21 cellular contexts compared by ENCODE assay signal in the genomic region with DNA sequence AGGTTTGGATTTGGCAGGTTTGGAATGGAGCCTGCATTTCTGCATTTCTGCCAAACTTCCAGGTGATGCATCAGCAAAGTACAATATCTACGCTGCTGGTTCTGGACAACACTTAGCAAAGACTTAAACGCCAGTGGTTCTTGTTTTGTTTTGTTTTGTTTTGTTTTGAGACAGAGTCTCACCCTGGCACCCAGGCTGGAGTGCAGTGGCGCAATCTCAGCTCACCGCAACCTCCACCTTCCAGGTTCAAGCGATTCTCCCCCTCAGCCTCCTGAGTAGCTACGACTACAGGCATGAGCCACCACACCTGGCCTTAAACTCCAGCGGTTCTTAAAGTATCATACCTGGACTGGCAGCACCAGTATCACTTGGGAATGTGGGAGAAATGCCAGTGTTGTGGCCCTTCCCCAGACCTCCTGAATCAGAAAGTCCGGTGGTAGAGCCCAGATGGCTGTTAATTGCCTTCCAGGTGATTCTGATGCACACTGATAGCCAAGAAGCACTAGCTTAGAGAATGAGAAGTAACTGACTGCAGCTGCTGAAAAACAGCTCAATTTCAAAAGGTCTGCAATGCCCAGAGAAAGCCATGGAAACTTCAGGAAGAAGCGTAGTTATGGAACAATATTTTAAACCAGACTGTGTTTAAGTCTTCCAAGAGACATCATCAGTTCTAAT.
"Had no signal": no experiment of that assay in that cellular context is flagged by ENCODE, and none has a peak within 500 bp of the region (broad histone marks: within the 10 kb centered on the region; RNA-seq: fewer than 3 reads in every experiment).

No MANE protein-coding gene starts in this region.

- H3K4me1 Mint-ChIP-seq: activated CD4-positive, alpha-beta memory T cell treated with anti-CD3 and anti-CD28 coated beads, Interleukin-2, amount 10 ng/mL, durations not matched to agents 7 days and 5 days had no signal

- H3K27me3 Mint-ChIP-seq: activated CD4-positive, alpha-beta memory T cell treated with anti-CD3 and anti-CD28 coated beads, Interleukin-2, amount 10 ng/mL, durations not matched to agents 7 days and 5 days; activated T-cell treated with anti-CD3 and anti-CD28 coated beads, Interleukin-2, amount 50 U/mL, for 24 hours; brain; naive B cell; progenitor cell of endocrine pancreas had no signal

- H3K9me3 ChIP-seq: esophagus squamous epithelium, thoracic aorta had no signal

- H3K27ac Mint-ChIP-seq: activated CD4-positive, alpha-beta memory T cell treated with anti-CD3 and anti-CD28 coated beads, Interleukin-2, amount 10 ng/mL, durations not matched to agents 7 days and 5 days; activated T-cell treated with anti-CD3 and anti-CD28 coated beads, Interleukin-2, amount 50 U/mL, for 24 hours; progenitor cell of endocrine pancreas had no signal

- H3K4me3 Mint-ChIP-seq: activated CD4-positive, alpha-beta memory T cell treated with anti-CD3 and anti-CD28 coated beads, Interleukin-2, amount 10 ng/mL, durations not matched to agents 7 days and 5 days; activated T-cell treated with anti-CD3 and anti-CD28 coated beads, Interleukin-2, amount 50 U/mL, for 24 hours; brain had no signal

- H3K4me1 ChIP-seq: left lung, right atrium auricular region had no signal

- ATAC-seq: left lung had no signal

- DNase-seq: activated CD4-positive, alpha-beta memory T cell treated with anti-CD3 and anti-CD28 coated beads, Interleukin-2, amount 10 ng/mL, durations not matched to agents 7 days and 5 days; activated CD4-positive, alpha-beta T cell treated with anti-CD3 and anti-CD28 coated beads for 4 hours; activated naive CD4-positive, alpha-beta T cell treated with anti-CD3 and anti-CD28 coated beads, Interleukin-2, amount 50 U/mL, for 16 hours; activated T-cell treated with anti-CD3 and anti-CD28 coated beads, Interleukin-2, amount 50 U/mL, for 24 hours; central memory CD4-positive, alpha-beta T cell; cortex of kidney; effector CD4-positive, alpha-beta T cell; esophagus squamous epithelium; hippocampal formation; left lung; mammary epithelial cell; naive B cell; occipital lobe; stimulated activated CD4-positive, alpha-beta T cell treated with anti-CD3 and anti-CD28 coated beads, Interleukin-15, amount 100 ng/mL, for 24 hours; stimulated activated CD4-positive, alpha-beta T cell treated with anti-CD3 and anti-CD28 coated beads, Interleukin-4, amount 100 ng/mL, for 1 hour; T-helper 1 cell; T1000 had no signal

- H3K27ac ChIP-seq: esophagus squamous epithelium, left lung, right atrium auricular region, thoracic aorta had no signal

- H3K4me3 ChIP-seq: esophagus squamous epithelium, left lung, right atrium auricular region, thoracic aorta had no signal

- H3K36me3 ChIP-seq: esophagus squamous epithelium, left lung, right atrium auricular region, thoracic aorta had no signal

- H3K27me3 ChIP-seq: esophagus squamous epithelium, left lung, right atrium auricular region had no signal
